In genomic region chr18:23827681-23828080, GRCh38 we compare ENCODE assay signal across 1 cellular context.
TF ChIP-seq lines count a peak whose summit lies in the region.

No MANE protein-coding gene starts in this region.

TF ChIP-seq in HepG2, 621 proteins besides CTCF, POLR2A, EP300 and RAD21 (continued from another document):
- no peak for TF ChIP-seq ZNF296 (CRISPR knock-in tag; conservative IDR thresholded peaks at IDR 0.05)
- no peak for TF ChIP-seq HBP1 (CRISPR knock-in tag; IDR thresholded peaks at IDR 0.05; ENCODE audit: low read depth)
